In the genomic region with DNA sequence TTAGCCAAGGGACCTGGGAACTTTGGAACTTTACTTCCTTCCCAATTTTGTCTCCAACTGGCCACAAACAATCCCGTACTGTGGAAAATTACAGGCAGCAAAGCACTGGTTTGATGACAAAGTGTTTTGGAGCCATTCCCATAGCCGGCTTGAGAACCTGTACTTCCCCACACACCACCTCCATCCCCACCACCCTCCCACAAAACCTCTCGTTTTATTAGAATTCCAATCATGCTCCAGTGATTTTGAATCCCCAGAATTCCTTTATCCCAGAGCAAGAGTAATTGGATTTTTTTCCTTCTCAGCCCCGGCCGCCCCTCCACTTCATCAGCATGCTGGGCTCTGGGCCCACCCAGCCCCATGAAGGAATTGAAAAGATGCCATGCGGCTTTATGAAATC, we compare ENCODE assay signal across 18 cellular contexts.
DNase-seq lines count a peak whose midpoint lies in the region; ATAC-seq and TF ChIP-seq lines count a peak whose summit lies in the region.
"Had no signal": no experiment of that assay in that cellular context is flagged by ENCODE, and none has a peak within 500 bp of the region (broad histone marks: within the 10 kb centered on the region; RNA-seq: fewer than 3 reads in every experiment).

No MANE protein-coding gene starts in this region.

- TF ChIP-seq CTCF in retinal pigment epithelial cell (conservative IDR thresholded peaks at IDR 0.05; ENCODE audit: low read depth, low read length): no peak
- no peak for TF ChIP-seq CTCF in GM10266 (IDR thresholded peaks at IDR 0.05; ENCODE audit: control insufficient read depth, insufficient read depth, low read depth, missing control alignments)

- ATAC-seq in HG02678 (IDR thresholded peaks at IDR 0.05; ENCODE audit: unreplicated experiment) (no peak), HG03175 (IDR thresholded peaks at IDR 0.05; ENCODE audit: unreplicated experiment) (no peak)
- ATAC-seq: K562 had no signal

- no peak overlapping the region for H3K4me3 ChIP-seq in retinal pigment epithelial cell (ENCODE audit: low read length)
- H3K4me3 ChIP-seq: ascending aorta, esophagus muscularis mucosa, K562 had no signal

- DNase-seq in EH (ENCODE audit: low read depth) (peak; percentile 98), NCI-H226 (peak; percentile 85), cerebellar cortex (ENCODE audit: low spot score) (peak; percentile 9), retinal pigment epithelial cell (ENCODE audit: low read depth) (peak; percentile 62), DMS 273 (lab: John Stamatoyannopoulos, UW; ENCODE audit: unreplicated experiment) (no peak), GM10266 (ENCODE audit: extremely low spot score) (no peak)
- DNase-seq: activated CD4-positive, alpha-beta T cell treated with anti-CD3 and anti-CD28 coated beads for 1 hour; activated CD8-positive, alpha-beta memory T cell treated with anti-CD3 and anti-CD28 coated beads, Interleukin-2, amount 50 U/mL, for 4 hours; immature natural killer cell; NCI-H1092; Right ventricle myocardium superior; stimulated activated CD4-positive, alpha-beta T cell treated with anti-CD3 and anti-CD28 coated beads, Interleukin-2, amount 100 ng/mL, for 48 hours; T-helper 2 cell had no signal

Comparison
In these comparisons a context has a peak if more than half of its experiments do, and no peak if none do; other contexts are left out.
1. DNase-seq: peak in EH (single experiment), NCI-H226 (single experiment), cerebellar cortex (single experiment) and retinal pigment epithelial cell (single experiment); none in DMS 273 (single experiment) and GM10266 (single experiment).